Comparison of ENCODE assay signal across 1 cellular context in the genomic region with DNA sequence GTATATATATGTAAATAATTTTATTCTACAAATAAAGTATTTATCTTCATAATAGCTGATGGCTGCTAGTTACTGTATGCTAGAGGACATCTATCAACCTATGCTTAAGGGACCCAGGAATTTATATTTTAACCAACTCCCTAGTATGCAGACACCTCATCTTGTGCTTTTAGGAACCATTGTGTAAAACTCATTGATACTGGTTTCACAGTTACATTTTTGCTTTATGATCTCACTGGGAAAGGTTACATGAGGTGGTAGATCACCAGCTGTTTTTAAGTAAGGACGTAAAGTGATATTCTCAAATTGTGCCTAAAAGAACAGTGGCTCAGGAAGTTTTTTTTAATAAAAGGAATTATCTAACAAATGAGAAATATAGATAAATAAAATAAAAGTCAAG.
TF ChIP-seq lines count a peak whose summit lies in the region.

No MANE protein-coding gene starts in this region.

TF ChIP-seq in endothelial cell of umbilical vein, 7 proteins besides CTCF, POLR2A, EP300 and RAD21:
- TF ChIP-seq MYC (IDR thresholded peaks at IDR 0.05; ENCODE audit: low read depth, low read length), result no peak
- peak; percentile 72 for TF ChIP-seq JUN (IDR thresholded peaks at IDR 0.05; ENCODE audit: borderline replicate concordance, insufficient read depth, insufficient read length, low read depth)
